8 cellular contexts compared by ENCODE assay signal in the genomic region with DNA sequence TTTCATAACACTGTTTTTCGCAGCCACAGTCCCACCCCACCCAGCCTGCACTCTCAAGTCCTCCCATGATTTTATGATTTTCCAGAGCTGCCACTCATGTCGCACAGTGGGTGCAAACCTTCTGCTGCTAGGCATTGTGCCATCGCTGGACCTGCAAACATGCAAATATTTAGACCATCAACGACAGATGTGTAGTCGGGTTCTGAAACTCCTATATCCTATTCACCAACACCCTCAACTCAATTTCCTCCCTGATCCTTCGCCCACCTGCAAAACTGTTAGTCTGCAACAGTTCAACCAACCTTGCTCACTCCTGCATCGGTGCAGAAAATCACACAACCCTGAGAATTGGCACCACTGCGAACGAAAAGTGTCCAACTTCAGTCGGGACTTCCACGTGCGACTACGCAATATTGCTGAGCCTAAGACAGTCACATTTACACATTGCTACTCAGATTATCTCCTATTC. TPM values are rescaled to one million over a fixed set of nuclear protein-coding genes. Genes with fewer than 3 reads are reported as not detected.
DNase-seq lines count a peak whose midpoint lies in the region; TF ChIP-seq lines count a peak whose summit lies in the region.

No MANE protein-coding gene starts in this region.

- H3K4me3 Mint-ChIP-seq in activated naive CD4-positive, alpha-beta T cell treated with anti-CD3 and anti-CD28 coated beads for 36 hours, result peak overlapping the region; percentile 86

- TF ChIP-seq RAD21 in Ishikawa (IDR thresholded peaks at IDR 0.05; ENCODE audit: low read depth), result no peak

- H3K27ac ChIP-seq in cardiac muscle cell, result peak overlapping the region; percentile 84
- peak overlapping the region; percentile 81 to 84 for H3K27ac ChIP-seq in prostate gland

- TF ChIP-seq CTCF in cardiac muscle cell (IDR thresholded peaks at IDR 0.05; ENCODE audit: low read depth, low read length) (no peak), prostate gland (IDR thresholded peaks at IDR 0.05) (no peak)

- no peaks in the 10 kb centered on the region for H3K9me3 ChIP-seq in cardiac muscle cell (ENCODE audit: low read depth)
- H3K9me3 ChIP-seq in prostate gland, result no peaks in the 10 kb centered on the region

- H3K4me1 Mint-ChIP-seq in activated naive CD4-positive, alpha-beta T cell treated with anti-CD3 and anti-CD28 coated beads for 36 hours (ENCODE audit: low read depth), result peaks cover 13% of the 10 kb centered on the region

- H3K4me3 ChIP-seq in cardiac muscle cell (peak overlapping the region; percentile 51), prostate gland (peak overlapping the region; percentile 71 to 86)

- H3K36me3 ChIP-seq in cardiac muscle cell (no peaks in the 10 kb centered on the region), prostate gland (no peaks in the 10 kb centered on the region)

- H3K9me3 Mint-ChIP-seq in activated naive CD4-positive, alpha-beta T cell treated with anti-CD3 and anti-CD28 coated beads for 36 hours, result no peaks in the 10 kb centered on the region

- peaks cover 3% of the 10 kb centered on the region for H3K27me3 Mint-ChIP-seq in activated naive CD4-positive, alpha-beta T cell treated with anti-CD3 and anti-CD28 coated beads for 36 hours (ENCODE audit: low read depth)

- CTCF ChIA-PET in activated naive CD4-positive, alpha-beta T cell treated with anti-CD3 and anti-CD28 coated beads for 36 hours (lab: Charles Lee), result interaction anchor here (1.0 to 1.3 kb wide), 2 partner anchors 10 to 17 kb away, joined by 3 to 4 read pairs; no protein-coding TSS in a partner anchor

- H3K27me3 ChIP-seq in cardiac muscle cell, result no peaks in the 10 kb centered on the region
- H3K27me3 ChIP-seq in prostate gland (replicated peaks; ENCODE audit: insufficient read depth), result no peaks in the 10 kb centered on the region

- TF ChIP-seq POLR2A in prostate gland (IDR thresholded peaks at IDR 0.05), result no peak

- WGBS in prostate gland, result 3% methylated on average over 13 of the region's 13 CpGs

- H3K4me1 ChIP-seq in cardiac muscle cell (ENCODE audit: low read depth), result peaks cover 5% of the 10 kb centered on the region
- no peaks in the 10 kb centered on the region for H3K4me1 ChIP-seq in prostate gland (replicated peaks)

- intact Hi-C loops in activated naive CD4-positive, alpha-beta T cell treated with anti-CD3 and anti-CD28 coated beads for 36 hours (cut with micrococcal nuclease), result loop anchor here (1.0 to 5.0 kb wide), 12 partner anchors 50 to 1131 kb away; partner anchors contain the start of genes BMPR2, BZW1, CARF and CASP10
- intact Hi-C loops in prostate gland (cut with DNase I), result loop anchor here (5.0 kb wide), 1 partner anchor 251 kb away; the partner anchor contains the start of gene FZD7

- no peaks in the 10 kb centered on the region for H3K36me3 Mint-ChIP-seq in activated naive CD4-positive, alpha-beta T cell treated with anti-CD3 and anti-CD28 coated beads for 36 hours (ENCODE audit: low read depth)

- no peak for TF ChIP-seq EP300 in Ishikawa (IDR thresholded peaks at IDR 0.05; ENCODE audit: borderline replicate concordance)

- DNase-seq in NCI-H1417 (lab: John Stamatoyannopoulos, UW) (peak; percentile 42 to 80 (median 68)), NCI-H1417 treated with DMSO at 0.1 percent for 48 hours (lab: John Stamatoyannopoulos, UW) (no peak), cardiac muscle cell (ENCODE audit: low read depth in 1 of 2, low spot score in 1 of 2) (peak; percentile 9 to 32), prostate gland (ENCODE audit: low spot score) (peak; percentile 20), NCI-H446 (lab: John Stamatoyannopoulos, UW) (no peak), HuH-7 (ENCODE audit: low spot score) (no peak)
- DNase-seq in activated naive CD4-positive, alpha-beta T cell treated with anti-CD3 and anti-CD28 coated beads for 36 hours, result peak; percentile 11

- H3K27ac Mint-ChIP-seq in activated naive CD4-positive, alpha-beta T cell treated with anti-CD3 and anti-CD28 coated beads for 36 hours, result peak overlapping the region; percentile 83

TF ChIP-seq in Ishikawa, 13 proteins besides CTCF, POLR2A, EP300 and RAD21:
- no peak for TF ChIP-seq CREB1 (IDR thresholded peaks at IDR 0.05; ENCODE audit: low read depth)
- TF ChIP-seq, protein P1, sequence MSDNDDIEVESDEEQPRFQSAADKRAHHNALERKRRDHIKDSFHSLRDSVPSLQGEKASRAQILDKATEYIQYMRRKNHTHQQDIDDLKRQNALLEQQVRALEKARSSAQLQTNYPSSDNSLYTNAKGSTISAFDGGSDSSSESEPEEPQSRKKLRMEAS (IDR thresholded peaks at IDR 0.05), result peak; percentile 4; the same call in 1 of the 2 replicates

RNA-seq across cellular contexts. Expression of gene ALS2, which starts 0.9 kb away (rescaled TPM):
- 10 to 100 TPM in 1 of 2 experiments, 1 to 10 TPM in 1; 9.4 to 11.2 TPM for total RNA-seq in activated naive CD4-positive, alpha-beta T cell treated with anti-CD3 and anti-CD28 coated beads for 36 hours
- total RNA-seq in cardiac muscle cell (19.4 and 24.2 TPM in 2 replicates), prostate gland (10 to 100 TPM; 14.8 to 16.3 TPM)
- polyA plus RNA-seq in cardiac muscle cell, result 12.1 and 17.0 TPM in 2 replicates

RNA-seq across cellular contexts. Expression of gene CDK15, which starts 24.7 kb away (rescaled TPM):
- total RNA-seq in activated naive CD4-positive, alpha-beta T cell treated with anti-CD3 and anti-CD28 coated beads for 36 hours, result not detected
- total RNA-seq in cardiac muscle cell (not detected in 2 replicates), prostate gland (1 to 10 TPM in 1 of 2 donors, not detected in 1; 1.2 TPM)
- not detected in 2 replicates for polyA plus RNA-seq in cardiac muscle cell

Comparison
In these comparisons a context has a peak if more than half of its experiments do, and no peak if none do; other contexts are left out.
1. DNase-seq: peak in NCI-H1417 (3 of 3), activated naive CD4-positive, alpha-beta T cell treated with anti-CD3 and anti-CD28 coated beads for 36 hours (single experiment), cardiac muscle cell (2 of 2) and prostate gland (single experiment); none in NCI-H1417 treated with DMSO at 0.1 percent for 48 hours (single experiment), NCI-H446 (0 of 2) and HuH-7 (single experiment).